In the genomic region with DNA sequence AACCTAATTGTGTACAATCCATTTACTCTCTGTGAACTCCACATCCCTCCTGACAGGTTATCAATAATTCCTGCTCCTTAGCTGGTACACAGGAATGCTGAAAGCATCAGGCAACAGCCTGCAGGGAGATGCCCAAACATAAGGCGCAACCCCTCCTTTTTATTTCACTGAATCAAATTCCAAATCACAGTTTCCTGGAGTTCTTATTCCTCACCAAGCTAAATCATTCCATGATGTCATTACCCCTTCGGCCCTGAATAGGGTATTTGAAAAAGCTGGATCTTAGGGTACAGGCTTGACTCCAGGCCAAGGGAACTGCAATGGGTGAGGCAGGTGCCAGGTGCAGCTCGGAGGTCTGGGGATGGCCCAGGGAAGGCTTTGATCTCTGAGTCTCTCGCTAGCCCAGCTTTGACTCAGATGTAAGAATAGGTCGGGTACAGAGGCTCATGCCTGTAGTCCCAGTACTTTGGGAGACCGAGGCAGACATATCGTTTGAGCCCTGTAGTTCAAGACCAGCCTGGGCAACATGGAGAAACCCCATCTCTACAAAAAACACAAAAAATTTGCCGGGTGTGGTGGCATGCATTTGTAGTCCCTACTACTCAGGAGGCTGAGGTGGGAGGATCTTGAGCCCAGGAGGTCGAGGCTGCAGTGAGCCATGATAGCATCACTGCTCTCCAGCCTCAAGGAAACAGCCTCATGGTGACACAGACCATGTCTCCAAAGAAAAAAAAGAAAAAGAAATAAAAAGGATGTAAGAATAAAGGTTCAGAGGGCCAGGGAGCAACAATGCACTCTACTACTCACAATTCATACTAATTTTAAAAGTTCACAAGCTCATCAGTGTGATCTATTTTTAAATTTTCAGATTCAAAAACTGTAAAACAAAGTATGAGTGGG, we compare ENCODE assay signal across 1 cellular context.
TF ChIP-seq lines count a peak whose summit lies in the region.

No MANE protein-coding gene starts in this region.

TF ChIP-seq in endothelial cell of umbilical vein, 7 proteins besides CTCF, POLR2A, EP300 and RAD21:
- TF ChIP-seq MYC (IDR thresholded peaks at IDR 0.05; ENCODE audit: low read depth, low read length) (no peak), EZH2 (IDR thresholded peaks at IDR 0.05; ENCODE audit: borderline replicate concordance, low read depth, low read length, severe bottlenecking) (no peak), FOS (IDR thresholded peaks at IDR 0.05; ENCODE audit: borderline replicate concordance, insufficient read depth, low read length) (no peak), POLR2AphosphoS5 (IDR thresholded peaks at IDR 0.05; ENCODE audit: insufficient read depth, low read depth, low read length) (no peak), JUN (IDR thresholded peaks at IDR 0.05; ENCODE audit: borderline replicate concordance, insufficient read depth, insufficient read length, low read depth) (no peak), GATA2 (IDR thresholded peaks at IDR 0.05; ENCODE audit: insufficient read depth, insufficient read length, low read depth, low read length) (peak; percentile 7)
